8 cellular contexts compared by ENCODE assay signal in the genomic region with DNA sequence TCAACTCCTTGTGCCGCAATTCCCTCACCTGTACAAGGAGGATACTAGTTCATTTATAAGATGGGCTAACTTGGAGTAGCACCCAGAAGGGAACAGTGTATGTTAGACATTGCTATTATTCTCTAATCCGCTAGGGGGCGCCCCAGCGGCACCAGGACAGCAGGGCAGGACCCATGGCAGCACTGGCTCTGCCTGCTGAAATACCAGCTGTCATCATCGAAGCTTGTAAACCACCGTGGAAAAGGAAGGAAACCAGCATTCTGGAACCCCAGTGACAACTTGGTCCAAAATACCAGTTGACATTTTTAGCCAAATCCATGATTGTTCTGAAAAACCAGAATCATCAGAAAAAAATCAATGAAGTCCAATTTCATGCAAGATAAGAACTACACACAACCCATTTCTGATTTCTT.
DNase-seq lines count a peak whose midpoint lies in the region; TF ChIP-seq lines count a peak whose summit lies in the region.

No MANE protein-coding gene starts in this region.

- POLR2A ChIA-PET in A673 (lab: Charles Lee; ENCODE audit: low non-redundant PET) (no interaction called here), HEK293 (lab: Yijun Ruan, JAX) (interaction anchor here (1.1 kb wide), 1 partner anchor 10 kb away, joined by 4 read pairs; no protein-coding TSS in a partner anchor)

- peak; percentile 90 for TF ChIP-seq CTCF in A673 (conservative IDR thresholded peaks at IDR 0.05; ENCODE audit: low read depth, low read length)
- peak; percentile 85 for TF ChIP-seq CTCF in GM06990 (IDR thresholded peaks at IDR 0.05; ENCODE audit: insufficient read depth, low read length, poor library complexity, severe bottlenecking)
- peak; percentile 64 for TF ChIP-seq CTCF in HEK293 (tag by site-specific recombination; IDR thresholded peaks at IDR 0.05)
- TF ChIP-seq CTCF in fibroblast of villous mesenchyme (IDR thresholded peaks at IDR 0.05; ENCODE audit: insufficient read depth, low read depth, low read length): peak; percentile 82
- peak; percentile 86 for TF ChIP-seq CTCF in parathyroid adenoma (IDR thresholded peaks at IDR 0.05)

- peak; percentile 87 for DNase-seq in A673 (ENCODE audit: low spot score)
- DNase-seq in GM06990 (ENCODE audit: extremely low read depth, insufficient read length): peak; percentile 12
- DNase-seq in NCI-H1048 (lab: John Stamatoyannopoulos, UW): peak; percentile 38
- peak; percentile 2 for DNase-seq in activated CD4-positive, alpha-beta T cell treated with anti-CD3 and anti-CD28 coated beads, Interleukin-2, amount 50 U/mL, for 1 hour
- DNase-seq in fibroblast of villous mesenchyme (ENCODE audit: low read depth): peak; percentile 48
- DNase-seq in epidermal melanocyte (ENCODE audit: insufficient read length, low spot score): no peak

- H3K9me3 ChIP-seq in A673 (ENCODE audit: low read depth, low read length, poor library complexity, severe bottlenecking): no peaks in the 10 kb centered on the region
- H3K9me3 ChIP-seq in HEK293 (ENCODE audit: control insufficient read depth, insufficient read depth, low read depth, low read length): no peaks in the 10 kb centered on the region
- no peaks in the 10 kb centered on the region for H3K9me3 ChIP-seq in parathyroid adenoma (ENCODE audit: control insufficient read depth, low read length)

- H3K27me3 ChIP-seq in A673 (replicated peaks; ENCODE audit: insufficient read depth, low read depth, low read length, poor library complexity): peaks cover 2% of the 10 kb centered on the region
- no peaks in the 10 kb centered on the region for H3K27me3 ChIP-seq in GM06990 (replicated peaks; ENCODE audit: control insufficient read depth, insufficient read depth, low read length)
- H3K27me3 ChIP-seq in parathyroid adenoma (ENCODE audit: control insufficient read depth, insufficient read depth, low read length): no peaks in the 10 kb centered on the region

- CTCF ChIA-PET in A673 (lab: Charles Lee): interaction anchor here (0.5 to 1.1 kb wide), 10 partner anchors 19 to 926 kb away, joined by 3 to 15 read pairs (median 4); a partner anchor contains a TSS
- CTCF ChIA-PET in HEK293 (lab: Yijun Ruan, JAX): interaction anchor here (0.5 to 2.9 kb wide), 53 partner anchors 9 to 839 kb away, joined by 3 to 34 read pairs (median 4); a partner anchor contains a TSS

- H3K9ac ChIP-seq in parathyroid adenoma: no peak overlapping the region

- H3K27ac ChIP-seq in A673 (ENCODE audit: low read depth, low read length, poor library complexity, severe bottlenecking) (no peak overlapping the region), HEK293 (ENCODE audit: extremely low read depth, low read depth, low read length) (no peak overlapping the region), parathyroid adenoma (no peak overlapping the region)

- H3K36me3 ChIP-seq in A673 (ENCODE audit: insufficient read depth, low read length, poor library complexity, severe bottlenecking) (no peaks in the 10 kb centered on the region), GM06990 (ENCODE audit: control insufficient read depth, insufficient read depth, low read length) (no peaks in the 10 kb centered on the region), HEK293 (ENCODE audit: control insufficient read depth in 2 of 2, insufficient read depth in 1 of 2, low read length in 2 of 2) (no peaks in the 10 kb centered on the region), parathyroid adenoma (ENCODE audit: control insufficient read depth, insufficient read depth, low read length) (no peaks in the 10 kb centered on the region)

- H3K4me3 ChIP-seq in A673 (ENCODE audit: low read depth, low read length, poor library complexity, severe bottlenecking) (no peak overlapping the region), GM06990 (replicated peaks; ENCODE audit: low read depth, low read length) (no peak overlapping the region), HEK293 (ENCODE audit: low read depth, low read length) (no peak overlapping the region), fibroblast of villous mesenchyme (ENCODE audit: low read depth, low read length) (no peak overlapping the region), parathyroid adenoma (ENCODE audit: low read depth, low read length) (no peak overlapping the region)

- no TSS peak for BruUV-seq in A673 (replicated peaks; lab: Mats Ljungman, UMichigan)

- H3K4me2 ChIP-seq in parathyroid adenoma (ENCODE audit: low read length): no peak overlapping the region

- H3K79me2 ChIP-seq in parathyroid adenoma: no peaks in the 10 kb centered on the region

- intact Hi-C loops in A673 (cut with micrococcal nuclease; ENCODE audit: unreplicated experiment): loop anchor here (2.0 to 5.0 kb wide), 2 partner anchors 139 to 153 kb away; no protein-coding TSS in a partner anchor

- H2AFZ ChIP-seq in parathyroid adenoma: no peak overlapping the region

- no peaks in the 10 kb centered on the region for H3K4me1 ChIP-seq in A673 (ENCODE audit: insufficient read depth, low read length, poor library complexity, severe bottlenecking)
- H3K4me1 ChIP-seq in HEK293 (ENCODE audit: control insufficient read depth, insufficient read depth, low read length): no peaks in the 10 kb centered on the region
- no peaks in the 10 kb centered on the region for H3K4me1 ChIP-seq in parathyroid adenoma

TF ChIP-seq in HEK293, 187 proteins besides CTCF, POLR2A, EP300 and RAD21 (continues in another document):
- no peak for TF ChIP-seq ZNF416 (tag by site-specific recombination; IDR thresholded peaks at IDR 0.05)
- no peak for TF ChIP-seq ZNF169 (tag by site-specific recombination; IDR thresholded peaks at IDR 0.05)
- TF ChIP-seq, protein P1, sequence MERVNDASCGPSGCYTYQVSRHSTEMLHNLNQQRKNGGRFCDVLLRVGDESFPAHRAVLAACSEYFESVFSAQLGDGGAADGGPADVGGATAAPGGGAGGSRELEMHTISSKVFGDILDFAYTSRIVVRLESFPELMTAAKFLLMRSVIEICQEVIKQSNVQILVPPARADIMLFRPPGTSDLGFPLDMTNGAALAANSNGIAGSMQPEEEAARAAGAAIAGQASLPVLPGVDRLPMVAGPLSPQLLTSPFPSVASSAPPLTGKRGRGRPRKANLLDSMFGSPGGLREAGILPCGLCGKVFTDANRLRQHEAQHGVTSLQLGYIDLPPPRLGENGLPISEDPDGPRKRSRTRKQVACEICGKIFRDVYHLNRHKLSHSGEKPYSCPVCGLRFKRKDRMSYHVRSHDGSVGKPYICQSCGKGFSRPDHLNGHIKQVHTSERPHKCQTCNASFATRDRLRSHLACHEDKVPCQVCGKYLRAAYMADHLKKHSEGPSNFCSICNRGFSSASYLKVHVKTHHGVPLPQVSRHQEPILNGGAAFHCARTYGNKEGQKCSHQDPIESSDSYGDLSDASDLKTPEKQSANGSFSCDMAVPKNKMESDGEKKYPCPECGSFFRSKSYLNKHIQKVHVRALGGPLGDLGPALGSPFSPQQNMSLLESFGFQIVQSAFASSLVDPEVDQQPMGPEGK (tag by site-specific recombination; IDR thresholded peaks at IDR 0.05): no peak
- TF ChIP-seq YY1 (tag by site-specific recombination; IDR thresholded peaks at IDR 0.05): no peak
- TF ChIP-seq TRIM28 (IDR thresholded peaks at IDR 0.05; ENCODE audit: borderline replicate concordance, low read length): no peak
- TF ChIP-seq ZNF140 (tag by site-specific recombination; IDR thresholded peaks at IDR 0.05): no peak
- no peak for TF ChIP-seq KLF8 (tag by site-specific recombination; IDR thresholded peaks at IDR 0.05)
- TF ChIP-seq, protein P2, sequence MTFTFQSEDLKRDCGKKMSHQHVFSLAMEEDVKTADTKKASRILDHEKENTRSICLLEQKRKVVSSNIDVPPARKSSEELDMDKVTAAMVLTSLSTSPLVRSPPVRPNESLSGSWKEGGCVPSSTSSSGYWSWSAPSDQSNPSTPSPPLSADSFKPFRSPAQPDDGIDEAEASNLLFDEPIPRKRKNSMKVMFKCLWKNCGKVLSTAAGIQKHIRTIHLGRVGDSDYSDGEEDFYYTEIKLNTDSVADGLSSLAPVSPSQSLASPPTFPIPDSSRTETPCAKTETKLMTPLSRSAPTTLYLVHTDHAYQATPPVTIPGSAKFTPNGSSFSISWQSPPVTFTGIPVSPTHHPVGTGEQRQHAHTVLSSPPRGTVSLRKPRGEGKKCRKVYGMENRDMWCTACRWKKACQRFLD (tag by site-specific recombination; IDR thresholded peaks at IDR 0.05): no peak
- TF ChIP-seq ZNF501 (tag by site-specific recombination; IDR thresholded peaks at IDR 0.05): 0 out of 2 replicates have a peak, but pooled peaks have one; percentile 22
- no peak for TF ChIP-seq ZNF548 (tag by site-specific recombination; IDR thresholded peaks at IDR 0.05)
- no peak for TF ChIP-seq ZNF138 (tag by site-specific recombination; IDR thresholded peaks at IDR 0.05; ENCODE audit: borderline replicate concordance)
- TF ChIP-seq, protein P3, sequence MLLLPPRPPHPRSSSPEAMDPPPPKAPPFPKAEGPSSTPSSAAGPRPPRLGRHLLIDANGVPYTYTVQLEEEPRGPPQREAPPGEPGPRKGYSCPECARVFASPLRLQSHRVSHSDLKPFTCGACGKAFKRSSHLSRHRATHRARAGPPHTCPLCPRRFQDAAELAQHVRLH (tag by site-specific recombination; IDR thresholded peaks at IDR 0.05): no peak
- TF ChIP-seq ZNF202 (tag by site-specific recombination; IDR thresholded peaks at IDR 0.05; ENCODE audit: borderline replicate concordance): no peak
- TF ChIP-seq ZNF335 (tag by site-specific recombination; conservative IDR thresholded peaks at IDR 0.05): peak; percentile 95
- no peak for TF ChIP-seq ZNF366 (tag by site-specific recombination; conservative IDR thresholded peaks at IDR 0.05)
- TF ChIP-seq SALL2 (tag by site-specific recombination; IDR thresholded peaks at IDR 0.05; ENCODE audit: borderline replicate concordance): no peak
- no peak for TF ChIP-seq ZNF174 (tag by site-specific recombination; IDR thresholded peaks at IDR 0.05)
- no peak for TF ChIP-seq WT1 (tag by site-specific recombination; IDR thresholded peaks at IDR 0.05)
- TF ChIP-seq, protein P4, sequence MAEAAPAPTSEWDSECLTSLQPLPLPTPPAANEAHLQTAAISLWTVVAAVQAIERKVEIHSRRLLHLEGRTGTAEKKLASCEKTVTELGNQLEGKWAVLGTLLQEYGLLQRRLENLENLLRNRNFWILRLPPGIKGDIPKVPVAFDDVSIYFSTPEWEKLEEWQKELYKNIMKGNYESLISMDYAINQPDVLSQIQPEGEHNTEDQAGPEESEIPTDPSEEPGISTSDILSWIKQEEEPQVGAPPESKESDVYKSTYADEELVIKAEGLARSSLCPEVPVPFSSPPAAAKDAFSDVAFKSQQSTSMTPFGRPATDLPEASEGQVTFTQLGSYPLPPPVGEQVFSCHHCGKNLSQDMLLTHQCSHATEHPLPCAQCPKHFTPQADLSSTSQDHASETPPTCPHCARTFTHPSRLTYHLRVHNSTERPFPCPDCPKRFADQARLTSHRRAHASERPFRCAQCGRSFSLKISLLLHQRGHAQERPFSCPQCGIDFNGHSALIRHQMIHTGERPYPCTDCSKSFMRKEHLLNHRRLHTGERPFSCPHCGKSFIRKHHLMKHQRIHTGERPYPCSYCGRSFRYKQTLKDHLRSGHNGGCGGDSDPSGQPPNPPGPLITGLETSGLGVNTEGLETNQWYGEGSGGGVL (tag by site-specific recombination; IDR thresholded peaks at IDR 0.05): no peak
